11 cellular contexts compared by ENCODE assay signal in the genomic region with DNA sequence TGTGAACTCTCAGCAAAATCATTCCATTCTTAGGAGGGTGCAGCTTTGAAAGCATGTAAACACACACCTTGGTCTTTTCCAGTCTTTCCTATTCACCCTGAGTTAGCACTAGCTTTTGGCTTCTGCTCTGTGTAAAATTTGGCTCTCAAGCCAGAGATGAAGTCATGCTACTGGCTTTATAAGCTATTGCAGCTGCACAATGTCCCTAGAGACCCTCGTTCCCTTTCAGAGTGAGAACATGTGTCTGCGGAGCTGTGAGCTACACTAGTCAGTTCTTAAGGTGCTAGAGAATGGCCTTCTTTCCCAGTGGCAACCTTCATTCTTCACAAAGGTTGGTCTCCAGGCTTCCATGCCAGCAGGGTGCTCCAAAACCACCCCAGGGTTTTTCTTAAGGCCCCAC.
DNase-seq lines count a peak whose midpoint lies in the region; ATAC-seq and TF ChIP-seq lines count a peak whose summit lies in the region.
"Had no signal": no experiment of that assay in that cellular context is flagged by ENCODE, and none has a peak within 500 bp of the region (broad histone marks: within the 10 kb centered on the region; RNA-seq: fewer than 3 reads in every experiment).

No MANE protein-coding gene starts in this region.

- no peak overlapping the region for H3K4me2 ChIP-seq in parathyroid adenoma (ENCODE audit: low read length)

- peaks cover 4% of the 10 kb centered on the region for H3K4me1 ChIP-seq in parathyroid adenoma

- peak overlapping the region; percentile 34 for H2AFZ ChIP-seq in parathyroid adenoma

- peak; percentile 72 for DNase-seq in DMS153 (lab: John Stamatoyannopoulos, UW)
- peak; percentile 71 for DNase-seq in NCI-H187 treated with DMSO at 0.1 percent for 48 hours (lab: John Stamatoyannopoulos, UW)
- peak; percentile 71 for DNase-seq in coronary artery (ENCODE audit: low spot score)
- DNase-seq in activated CD4-positive, alpha-beta T cell treated with anti-CD3 and anti-CD28 coated beads for 48 hours = no peak
- DNase-seq in GOT3 (lab: John Stamatoyannopoulos, UW) = no peak
- DNase-seq in dedifferentiated amniotic fluid mesenchymal stem cell (ENCODE audit: extremely low spot score) = no peak
- DNase-seq: left colon, OCI-M1 had no signal

- H3K27ac ChIP-seq in coronary artery (no peak overlapping the region), parathyroid adenoma (no peak overlapping the region)
- H3K27ac ChIP-seq: C4-2B had no signal

- H3K79me2 ChIP-seq in parathyroid adenoma = no peaks in the 10 kb centered on the region

- no peaks in the 10 kb centered on the region for H3K9me3 ChIP-seq in parathyroid adenoma (ENCODE audit: control insufficient read depth, low read length)

- no peak for ATAC-seq in GM18907 (IDR thresholded peaks at IDR 0.05; ENCODE audit: unreplicated experiment)
- ATAC-seq: left colon had no signal

- H3K27me3 ChIP-seq in parathyroid adenoma (ENCODE audit: control insufficient read depth, insufficient read depth, low read length) = no peaks in the 10 kb centered on the region

- no peaks in the 10 kb centered on the region for H3K36me3 ChIP-seq in parathyroid adenoma (ENCODE audit: control insufficient read depth, insufficient read depth, low read length)

- TF ChIP-seq CTCF in coronary artery (IDR thresholded peaks at IDR 0.05) = no peak
- TF ChIP-seq CTCF in parathyroid adenoma (IDR thresholded peaks at IDR 0.05) = no peak

- no peak overlapping the region for H3K9ac ChIP-seq in parathyroid adenoma

- no peak overlapping the region for H3K4me3 ChIP-seq in coronary artery
- H3K4me3 ChIP-seq in parathyroid adenoma (ENCODE audit: low read depth, low read length) = no peak overlapping the region

Comparison
In these comparisons a context has a peak if more than half of its experiments do, and no peak if none do; other contexts are left out.
1. DNase-seq: peak in DMS153 (single experiment), NCI-H187 treated with DMSO at 0.1 percent for 48 hours (single experiment) and coronary artery (single experiment); none in activated CD4-positive, alpha-beta T cell treated with anti-CD3 and anti-CD28 coated beads for 48 hours (single experiment), GOT3 (single experiment) and dedifferentiated amniotic fluid mesenchymal stem cell (single experiment).